ENCODE assay signal across 17 cellular contexts in the genomic region with DNA sequence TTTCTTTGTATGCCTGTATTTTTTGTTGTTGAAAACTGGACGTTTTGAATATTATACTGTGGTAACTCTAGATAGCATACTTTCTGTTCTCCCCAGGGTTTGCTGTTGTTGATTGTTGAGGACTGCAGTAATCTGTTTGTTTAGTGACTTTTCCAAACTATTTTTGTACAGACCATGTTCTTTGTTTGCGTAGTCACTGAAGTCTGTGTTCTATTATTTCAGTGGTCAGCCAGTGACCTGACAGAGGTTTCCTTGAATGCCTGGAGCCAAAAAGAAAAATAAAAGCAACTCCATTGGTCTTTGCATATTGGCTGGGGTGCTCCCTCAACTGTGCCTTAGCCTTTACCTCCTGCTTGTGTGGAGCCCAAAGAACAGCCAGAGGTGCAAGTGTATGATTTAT. TPM values are rescaled to one million over a fixed set of nuclear protein-coding genes. Genes with fewer than 3 reads are reported as not detected.
DNase-seq lines count a peak whose midpoint lies in the region; ATAC-seq and TF ChIP-seq lines count a peak whose summit lies in the region.
"Had no signal": no experiment of that assay in that cellular context is flagged by ENCODE, and none has a peak within 500 bp of the region (broad histone marks: within the 10 kb centered on the region; RNA-seq: fewer than 3 reads in every experiment).

No MANE protein-coding gene starts in this region.

- no peak overlapping the region for H3K23ac ChIP-seq in H9 (ENCODE audit: insufficient read length, low read depth, low read length)

- H3K4me1 ChIP-seq in H9 (ENCODE audit: insufficient read depth, low read length) = no peaks in the 10 kb centered on the region

- H3T11ph ChIP-seq in H9 (ENCODE audit: low read length) = no peak overlapping the region

- H3K18ac ChIP-seq in H9 (ENCODE audit: insufficient read length, low read depth, low read length) = no peak overlapping the region

- no peak overlapping the region for H2BK120ac ChIP-seq in H9 (ENCODE audit: low read depth, low read length, poor library complexity, severe bottlenecking)

- no peaks in the 10 kb centered on the region for H3K79me2 ChIP-seq in H9 (ENCODE audit: insufficient read depth, low read length)

- H3K4me1 Mint-ChIP-seq in H9 = no peaks in the 10 kb centered on the region; a peak in 1 of 4 replicates

- no peak overlapping the region for H3K27ac Mint-ChIP-seq in H9

- no peak overlapping the region for H2BK12ac ChIP-seq in H9 (ENCODE audit: insufficient read length, low read depth, low read length)

- no peak overlapping the region for H3K4me3 Mint-ChIP-seq in H9

- H4K20me1 ChIP-seq in H9 (ENCODE audit: control insufficient read depth, insufficient read depth, insufficient read length) = no peaks in the 10 kb centered on the region

- H2BK20ac ChIP-seq in H9 (ENCODE audit: low read depth, low read length, poor library complexity, severe bottlenecking) = no peak overlapping the region

- H3K56ac ChIP-seq in H9 (ENCODE audit: insufficient read length, low read depth, low read length) = no peak overlapping the region

- no peak overlapping the region for H2BK5ac ChIP-seq in H9 (ENCODE audit: insufficient read length, low read length)

- ATAC-seq in GM19328 (IDR thresholded peaks at IDR 0.05; ENCODE audit: unreplicated experiment) = no peak

- H3K9me3 ChIP-seq in H9 (ENCODE audit: control insufficient read depth, low read depth, low read length) = no peaks in the 10 kb centered on the region
- H3K9me3 ChIP-seq: SJSA1 had no signal

- no peak overlapping the region for H2BK15ac ChIP-seq in H9 (ENCODE audit: low read depth, low read length)

- H3K36me3 Mint-ChIP-seq in H9 (ENCODE audit: insufficient read depth in 1 of 3, low read depth in 3 of 3) = peaks cover 0 to 3% (median 0%) of the 10 kb centered on the region in 3 experiments; a peak in 2 of 7 replicates

- peaks cover 3 to 4% of the 10 kb centered on the region in 2 experiments; a peak in 2 of 5 replicates for H3K9me3 Mint-ChIP-seq in H9

- in situ Hi-C loops in astrocyte of the spinal cord (cut with HindIII; ENCODE audit: low sequenced_read_pairs) = no loop called here

- H4K91ac ChIP-seq in H9 (ENCODE audit: insufficient read length, low read depth, low read length) = no peak overlapping the region

- H3K9ac ChIP-seq in H9 (ENCODE audit: extremely low read depth, insufficient read length, low read length) = no peak overlapping the region

- no peak overlapping the region for H3K4ac ChIP-seq in H9 (ENCODE audit: low read depth, low read length)

- no peak overlapping the region for H3K14ac ChIP-seq in H9 (ENCODE audit: insufficient read depth, low read length)

- no peak overlapping the region for H3K27ac ChIP-seq in H9 (ENCODE audit: insufficient read length, low read depth, low read length)
- H3K27ac ChIP-seq: C4-2B, RWPE1, SJSA1 had no signal

- no peak overlapping the region for H4K8ac ChIP-seq in H9 (replicated peaks; ENCODE audit: insufficient read length, low read depth, low read length)

- H3K23me2 ChIP-seq in H9 (ENCODE audit: insufficient read length, low read depth, low read length, poor library complexity, severe bottlenecking) = no peaks in the 10 kb centered on the region

- no peaks in the 10 kb centered on the region for H3K27me3 ChIP-seq in H9 (ENCODE audit: insufficient read depth, low read length)

- H3K4me3 ChIP-seq in astrocyte of the spinal cord (ENCODE audit: low read depth, low read length) = no peak overlapping the region
- H3K4me3 ChIP-seq: SJSA1 had no signal

- no peak overlapping the region for H2AFZ ChIP-seq in H9 (ENCODE audit: low read length)

- H3K27me3 Mint-ChIP-seq in H9 (ENCODE audit: low read depth) = no peaks in the 10 kb centered on the region

- H3K79me1 ChIP-seq in H9 (ENCODE audit: insufficient read depth, low read depth, low read length, poor library complexity, severe bottlenecking) = no peaks in the 10 kb centered on the region

- WGBS in H9 (ENCODE audit: extremely low coverage, insufficient read length, low lambda C conversion rate) = no CpG with 5 or more reads among the region's 2 CpGs

- no peak overlapping the region for H2AK5ac ChIP-seq in H9 (ENCODE audit: insufficient read length, low read length)

- no peak overlapping the region for H4K5ac ChIP-seq in H9 (ENCODE audit: insufficient read length, low read depth, low read length)

- TF ChIP-seq CTCF in astrocyte of the spinal cord (IDR thresholded peaks at IDR 0.05; ENCODE audit: low read depth, low read length) = no peak
- TF ChIP-seq CTCF in H9 (conservative IDR thresholded peaks at IDR 0.05) = no peak

- no peak overlapping the region for H3K4me2 ChIP-seq in H9 (ENCODE audit: insufficient read depth, insufficient read length, low read length)

- DNase-seq in HuH-7 (ENCODE audit: low spot score) = peak; percentile 14
- peak; percentile 33 for DNase-seq in astrocyte of the spinal cord (ENCODE audit: low read depth, low spot score)
- DNase-seq in foreskin melanocyte = peak; percentile 88
- DNase-seq in smooth muscle cell of the brain vasculature (ENCODE audit: low read depth, low spot score) = peak; percentile 80
- DNase-seq in KG1 (lab: John Stamatoyannopoulos, UW) = no peak
- no peak for DNase-seq in H9
- DNase-seq: DMS 273 treated with DMSO at 0.1 percent for 48 hours, EL, HCEC 1CT, NCI-H1436 treated with DMSO at 0.1 percent for 48 hours, NCI-H2081, NCI-H748 treated with DMSO at 0.1 percent for 48 hours, OCI-M1 had no signal

RNA-seq across cellular contexts. Expression of gene PHLPP1, which starts 42.7 kb away (rescaled TPM):
- total RNA-seq in H9 (2021) = 38.8 and 39.9 TPM in 2 replicates

Comparison
In these comparisons a context has a peak if more than half of its experiments do, and no peak if none do; other contexts are left out.
1. DNase-seq: peak in HuH-7 (single experiment), astrocyte of the spinal cord (single experiment), foreskin melanocyte (single experiment) and smooth muscle cell of the brain vasculature (single experiment); none in KG1 (single experiment) and H9 (single experiment).